In genomic region chr6:139374357-139375238, GRCh38 we compare ENCODE assay signal across 8 cellular contexts. TPM values are rescaled to one million over a fixed set of nuclear protein-coding genes. Genes with fewer than 3 reads are reported as not detected.
A peak's percentile ranks its signal among the peaks of the same experiment; 100 is the strongest.
DNase-seq lines count a peak whose midpoint lies in the region; ATAC-seq and TF ChIP-seq lines count a peak whose summit lies in the region.

CITED2 (minus strand) TSS chr6:139374648; CDS start chr6:139373944, 704 bp downstream.

- peak within 1 kb of the TSS; percentile 79 for H2AFZ ChIP-seq in trophoblast cell (ENCODE audit: insufficient read depth, low read length, poor library complexity)

- ATAC-seq in HG02642 (IDR thresholded peaks at IDR 0.05; ENCODE audit: poor library complexity, unreplicated experiment) (peak; percentile 71), Right ventricle myocardium superior (ENCODE audit: poor library complexity) (peak; percentile 79)

- H3K79me1 ChIP-seq in trophoblast cell (ENCODE audit: low read length), result peaks cover 39% of the 10 kb centered on the region

- peak within 1 kb of the TSS; percentile 99 for H2BK120ac ChIP-seq in trophoblast cell (ENCODE audit: insufficient read depth, low read length, poor library complexity)

- H3K14ac ChIP-seq in trophoblast cell (ENCODE audit: low read length), result peak within 1 kb of the TSS; percentile 98

- H3K18ac ChIP-seq in trophoblast cell (ENCODE audit: low read length), result peak within 1 kb of the TSS; percentile 94

- TF ChIP-seq POLR2A in tibial nerve (IDR thresholded peaks at IDR 0.05), result peak; percentile 95 to 99

- H3K4me2 ChIP-seq in trophoblast cell (ENCODE audit: low read length), result peak within 1 kb of the TSS; percentile 88

- peak within 1 kb of the TSS; percentile 94 for H2BK12ac ChIP-seq in trophoblast cell (ENCODE audit: low read length)

- TF ChIP-seq CTCF in GM12864 (IDR thresholded peaks at IDR 0.05; ENCODE audit: low read depth, low read length, missing control alignments) (peak; percentile 19), tibial nerve (IDR thresholded peaks at IDR 0.05) (peak in 4 of 5 experiments; percentile 5 to 73 (median 40))

- H3K9me3 ChIP-seq in trophoblast cell (ENCODE audit: insufficient read depth, low read depth, low read length) (no peaks in the 10 kb centered on the region), tibial nerve (no peaks in the 10 kb centered on the region)

- TF ChIP-seq EP300 in tibial nerve (IDR thresholded peaks at IDR 0.05), result peak; percentile 59 to 100

- peak within 1 kb of the TSS; percentile 75 for H4K12ac ChIP-seq in trophoblast cell (ENCODE audit: low read depth, low read length)

- peak within 1 kb of the TSS; percentile 98 for H4K91ac ChIP-seq in trophoblast cell (ENCODE audit: low read depth, low read length)

- H3K27me3 ChIP-seq in trophoblast cell (ENCODE audit: insufficient read depth, low read length) (no peaks in the 10 kb centered on the region), tibial nerve (no peaks in the 10 kb centered on the region)

- peak within 1 kb of the TSS; percentile 77 for H4K8ac ChIP-seq in trophoblast cell (ENCODE audit: low read depth, low read length)

- DNase-seq in GM12864 (ENCODE audit: low read depth) (peak; percentile 80), NCI-H1105 treated with DMSO at 0.1 percent for 48 hours (lab: John Stamatoyannopoulos, UW) (peak; percentile 94), SW 1271 (lab: John Stamatoyannopoulos, UW) (peak; percentile 65 to 88), Right ventricle myocardium superior (peak; percentile 95), trophoblast cell (peak; percentile 93 to 98), tibial nerve (ENCODE audit: low spot score in 2 of 2) (peak; percentile 91 to 95)
- peak; percentile 79 for DNase-seq in activated naive CD8-positive, alpha-beta T cell treated with anti-CD3 and anti-CD28 coated beads, Interleukin-2, amount 50 U/mL, for 16 hours (ENCODE audit: low read depth, low spot score)

- H2BK5ac ChIP-seq in trophoblast cell (ENCODE audit: low read depth, low read length, poor library complexity), result peak within 1 kb of the TSS; percentile 97

- peak within 1 kb of the TSS; percentile 98 for H3K27ac ChIP-seq in trophoblast cell (ENCODE audit: low read depth, low read length)
- H3K27ac ChIP-seq in tibial nerve, result peak within 1 kb of the TSS; percentile 91 to 99 (median 96)

- WGBS in trophoblast cell (ENCODE audit: extremely low coverage, insufficient coverage, insufficient read length), result no CpG with 5 or more reads among the region's 82 CpGs
- WGBS in tibial nerve, 2 donors, result 1% methylated on average over 71 to 82 of the region's 82 CpGs

- no peak within 1 kb of the TSS for H2AK5ac ChIP-seq in trophoblast cell (ENCODE audit: low read length)

- intact Hi-C loops in Right ventricle myocardium superior (cut with DNase I), result loop anchor here (5.0 to 10.0 kb wide), 3 partner anchors 140 to 708 kb away; no protein-coding TSS in a partner anchor

- peaks cover 10 to 11% of the 10 kb centered on the region in 2 experiments for H3K4me1 ChIP-seq in trophoblast cell (ENCODE audit: control insufficient read depth in 1 of 2, insufficient read depth in 2 of 2, low read length in 2 of 2)
- H3K4me1 ChIP-seq in tibial nerve, result peaks cover 0 to 33% (median 17%) of the 10 kb centered on the region in 4 donors

- H3K4me3 ChIP-seq in GM12864 (ENCODE audit: low read depth, low read length) (peak within 1 kb of the TSS; percentile 91), trophoblast cell (ENCODE audit: low read depth, low read length) (peak within 1 kb of the TSS; percentile 97), tibial nerve (peak within 1 kb of the TSS; percentile 61 to 100 (median 92))

- peaks cover 24% of the 10 kb centered on the region for H3K79me2 ChIP-seq in trophoblast cell (ENCODE audit: control insufficient read depth, insufficient read depth, low read length, poor library complexity)

- peak within 1 kb of the TSS; percentile 96 for H3K4ac ChIP-seq in trophoblast cell (ENCODE audit: low read depth, low read length)

- H3K9ac ChIP-seq in trophoblast cell (ENCODE audit: low read length), result peak within 1 kb of the TSS; percentile 100

- H3K36me3 ChIP-seq in trophoblast cell (ENCODE audit: control insufficient read depth in 1 of 2, insufficient read depth in 2 of 2, low read length in 2 of 2), result peaks cover 9 to 10% of the 10 kb centered on the region in 2 experiments
- peaks cover 0 to 29% (median 0%) of the 10 kb centered on the region in 3 donors for H3K36me3 ChIP-seq in tibial nerve

- no peak within 1 kb of the TSS for H3K23ac ChIP-seq in trophoblast cell (ENCODE audit: low read length)

RNA-seq across cellular contexts. Expression of gene CITED2, which starts in this region (rescaled TPM):
- 133 TPM for total RNA-seq in Right ventricle myocardium superior
- 250 and 268 TPM in 2 replicates for polyA plus RNA-seq in trophoblast cell (2013)
- 100 to 1,000 TPM; 297 to 618 (median 413) TPM for total RNA-seq in tibial nerve

Comparison
In these comparisons a context has a peak if more than half of its experiments do, and no peak if none do; other contexts are left out.
1. Peak in every context shown above with its lines: DNase-seq, ATAC-seq, H3K4me3 ChIP-seq and H3K27ac ChIP-seq.